Comparison of ENCODE assay signal across 17 cellular contexts in the genomic region with DNA sequence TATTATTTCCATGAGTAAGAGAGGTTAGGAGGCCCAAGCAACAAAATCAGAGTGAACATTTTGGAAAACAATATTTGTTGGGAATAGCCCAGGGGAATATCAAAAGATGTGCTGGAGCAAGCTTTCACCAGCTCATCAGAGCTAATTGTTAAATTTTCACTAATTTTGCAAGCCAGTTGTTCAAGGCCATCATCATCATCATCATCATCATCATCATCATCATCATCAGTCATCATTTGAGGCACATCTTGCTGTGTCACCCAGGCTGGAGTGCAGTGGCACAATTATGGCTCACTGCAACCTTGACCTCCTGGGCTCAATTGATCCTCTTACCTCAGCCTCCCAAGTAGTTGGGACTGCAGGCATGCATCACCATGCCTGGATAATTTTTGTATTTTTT.
DNase-seq lines count a peak whose midpoint lies in the region; ATAC-seq, FAIRE-seq and TF ChIP-seq lines count a peak whose summit lies in the region.
"Had no signal": no experiment of that assay in that cellular context is flagged by ENCODE, and none has a peak within 500 bp of the region (broad histone marks: within the 10 kb centered on the region; RNA-seq: fewer than 3 reads in every experiment).

No MANE protein-coding gene starts in this region.

- RAD21 ChIA-PET in GM12878 (lab: Charles Lee; ENCODE audit: unreplicated experiment): interaction anchor here (0.7 to 5.3 kb wide), 15 partner anchors 11 to 499 kb away, joined by 3 to 38 read pairs (median 8); no protein-coding TSS in a partner anchor

- H3K79me2 ChIP-seq in HepG2 (ENCODE audit: insufficient read depth, low read length) (no peaks in the 10 kb centered on the region), MM.1S (ENCODE audit: low read length) (no peaks in the 10 kb centered on the region), GM12878 (ENCODE audit: control insufficient read depth, insufficient read depth, low read length) (no peaks in the 10 kb centered on the region)

- H3K4me1 ChIP-seq in HepG2 (ENCODE audit: insufficient read depth, low read length): no peaks in the 10 kb centered on the region
- H3K4me1 ChIP-seq in right lobe of liver: peaks cover 0 to 6% (median 0%) of the 10 kb centered on the region in 4 donors
- H3K4me1 ChIP-seq in MM.1S (ENCODE audit: low read length): peaks cover 22% of the 10 kb centered on the region
- peaks cover 42% of the 10 kb centered on the region for H3K4me1 ChIP-seq in GM12878 (ENCODE audit: control insufficient read depth, insufficient read depth, low read length)
- no peaks in the 10 kb centered on the region for H3K4me1 ChIP-seq in right cardiac atrium (ENCODE audit: control insufficient read depth, insufficient read depth, low read length)
- H3K4me1 ChIP-seq: HAP-1 had no signal

- BruUV-seq in HepG2 (replicated peaks; lab: Mats Ljungman, UMichigan) (no TSS peak), GM12878 (replicated peaks; lab: Mats Ljungman, UMichigan) (no TSS peak)

- peaks cover 21% of the 10 kb centered on the region for H3K9me3 ChIP-seq in HepG2 (ENCODE audit: low read length)
- H3K9me3 ChIP-seq in right lobe of liver: no peaks in the 10 kb centered on the region
- H3K9me3 ChIP-seq in MM.1S (replicated peaks; ENCODE audit: insufficient read depth, low read length): no peaks in the 10 kb centered on the region
- H3K9me3 ChIP-seq in GM12878 (replicated peaks; ENCODE audit: control insufficient read depth, insufficient read depth, low read length): peaks cover 21% of the 10 kb centered on the region
- H3K9me3 ChIP-seq in right cardiac atrium (ENCODE audit: control insufficient read depth, low read length): no peaks in the 10 kb centered on the region
- H3K9me3 ChIP-seq: HAP-1 had no signal

- H3K36me3 ChIP-seq in HepG2 (replicated peaks in 1 of 2; ENCODE audit: control insufficient read depth in 1 of 2, insufficient read depth in 2 of 2, low read length in 2 of 2): no peaks in the 10 kb centered on the region
- H3K36me3 ChIP-seq in right lobe of liver: no peaks in the 10 kb centered on the region
- no peaks in the 10 kb centered on the region for H3K36me3 ChIP-seq in MM.1S (replicated peaks; ENCODE audit: insufficient read depth, low read length)
- no peaks in the 10 kb centered on the region for H3K36me3 ChIP-seq in GM12878 (ENCODE audit: control insufficient read depth in 2 of 2, insufficient read depth in 2 of 2, low read length in 1 of 2)
- H3K36me3 ChIP-seq: BLaER1 treated with 17β-estradiol and CSF1 and Interleukin-3, amounts not matched to agents 10 nM and 100 nM; HAP-1 had no signal

- no peaks in the 10 kb centered on the region for H3K9me2 ChIP-seq in MM.1S (replicated peaks; ENCODE audit: insufficient read depth, low read length)

- H3K27me3 ChIP-seq in HepG2 (ENCODE audit: control insufficient read depth in 1 of 2, insufficient read depth in 2 of 2, low read length in 2 of 2) (no peaks in the 10 kb centered on the region), right lobe of liver (no peaks in the 10 kb centered on the region), MM.1S (replicated peaks; ENCODE audit: insufficient read depth, low read length) (no peaks in the 10 kb centered on the region), GM12878 (replicated peaks in 1 of 2; ENCODE audit: control insufficient read depth in 2 of 2, insufficient read depth in 2 of 2, low read length in 1 of 2) (no peaks in the 10 kb centered on the region), right cardiac atrium (ENCODE audit: control insufficient read depth, insufficient read depth) (no peaks in the 10 kb centered on the region)
- H3K27me3 ChIP-seq: BLaER1 treated with 17β-estradiol and CSF1 and Interleukin-3, amounts not matched to agents 10 nM and 100 nM had no signal

- intact Hi-C loops in HepG2 (cut with micrococcal nuclease; ENCODE audit: unreplicated experiment): no loop called here
- intact Hi-C loops in right lobe of liver (cut with DNase I): no loop called here
- intact Hi-C loops in GM12878 (cut with micrococcal nuclease; ENCODE audit: unreplicated experiment): loop anchor here (2.0 to 5.0 kb wide), 8 partner anchors 37 to 406 kb away; a partner anchor contains a TSS
- intact Hi-C loops in right cardiac atrium (cut with DNase I): no loop called here

- CTCF ChIA-PET in HepG2 (lab: Yijun Ruan, JAX; ENCODE audit: low intra/inter-chr PET ratio, low total read pairs) (no interaction called here), GM12878 (lab: Yijun Ruan, JAX) (interaction anchor here (1.0 to 4.7 kb wide), 8 partner anchors 30 to 506 kb away, joined by 3 to 20 read pairs (median 4); no protein-coding TSS in a partner anchor)

- TF ChIP-seq EP300 in HepG2 (IDR thresholded peaks at IDR 0.05; ENCODE audit: low read depth in 2 of 2, low read length in 2 of 2) (no peak), HepG2 (CRISPR knock-in tag; IDR thresholded peaks at IDR 0.05; ENCODE audit: borderline replicate concordance) (no peak), GM12878 (IDR thresholded peaks at IDR 0.05; ENCODE audit: borderline replicate concordance in 1 of 2, control insufficient read depth in 1 of 2, low read depth in 2 of 2, low read length in 2 of 2) (no peak)

- H4K20me1 ChIP-seq in HepG2 (ENCODE audit: insufficient read depth, low read length): no peaks in the 10 kb centered on the region
- no peaks in the 10 kb centered on the region for H4K20me1 ChIP-seq in MM.1S (ENCODE audit: insufficient read depth, low read length)
- H4K20me1 ChIP-seq in GM12878 (ENCODE audit: control insufficient read depth, insufficient read depth): no peaks in the 10 kb centered on the region
- H4K20me1 ChIP-seq: BLaER1 treated with 17β-estradiol and CSF1 and Interleukin-3, amounts not matched to agents 10 nM and 100 nM had no signal

- ATAC-seq in HepG2: no peak
- no peak for ATAC-seq in right lobe of liver
- no peak for ATAC-seq in GM12878
- ATAC-seq in right cardiac atrium: no peak
- ATAC-seq in GM19463 (IDR thresholded peaks at IDR 0.05; ENCODE audit: unreplicated experiment): no peak
- ATAC-seq: CD8-positive, alpha-beta T cell; K562 had no signal

- in situ Hi-C loops in HepG2 (cut with HindIII; ENCODE audit: extremely low pct_ligation_motif_present, low pct_unique_long_range_greater_than_20kb): no loop called here
- in situ Hi-C loops in GM12878 (cut with MboI): loop anchor here (5.0 kb wide), 2 partner anchors 69 to 109 kb away; no protein-coding TSS in a partner anchor

- H3K9ac ChIP-seq in HepG2 (ENCODE audit: insufficient read depth, low read depth, low read length) (no peak overlapping the region), MM.1S (ENCODE audit: low read length) (no peak overlapping the region), GM12878 (ENCODE audit: control insufficient read depth, insufficient read depth, low read length) (peak overlapping the region; percentile 68)
- H3K9ac ChIP-seq: BLaER1 treated with 17β-estradiol and CSF1 and Interleukin-3, amounts not matched to agents 10 nM and 100 nM; GM23248 had no signal

- TF ChIP-seq POLR2A in HepG2 (IDR thresholded peaks at IDR 0.05; ENCODE audit: insufficient read depth in 1 of 2, low read depth in 2 of 2, low read length in 2 of 2): no peak
- TF ChIP-seq POLR2A in right lobe of liver (IDR thresholded peaks at IDR 0.05): no peak
- no peak for TF ChIP-seq POLR2A in GM12878 (IDR thresholded peaks at IDR 0.05; ENCODE audit: low read depth, low read length)

- no peak overlapping the region for H3K4me2 ChIP-seq in HepG2 (ENCODE audit: low read depth, low read length)
- peak overlapping the region; percentile 71 for H3K4me2 ChIP-seq in MM.1S (ENCODE audit: low read depth, low read length)
- peak overlapping the region; percentile 78; the same call in 1 of the 2 replicates for H3K4me2 ChIP-seq in GM12878 (ENCODE audit: control insufficient read depth, insufficient read depth)
- H3K4me2 ChIP-seq: BLaER1 treated with 17β-estradiol and CSF1 and Interleukin-3, amounts not matched to agents 10 nM and 100 nM had no signal

- POLR2A ChIA-PET in HepG2 (lab: Yijun Ruan, JAX) (no interaction called here), GM12878 (lab: Charles Lee) (interaction anchor here (0.8 kb wide), 1 partner anchor 68 kb away, joined by 5 read pairs; no protein-coding TSS in a partner anchor)

- SMC1A ChIA-PET in GM12878 (lab: Charles Lee; ENCODE audit: uncharacterized antibody, unreplicated experiment): interaction anchor here (1.0 to 5.6 kb wide), 16 partner anchors 11 to 504 kb away, joined by 3 to 55 read pairs (median 17); no protein-coding TSS in a partner anchor

- H2AFZ ChIP-seq in HepG2 (ENCODE audit: low read length) (no peak overlapping the region), MM.1S (ENCODE audit: low read length) (no peak overlapping the region), GM12878 (ENCODE audit: control insufficient read depth, low read depth, low read length) (no peak overlapping the region; the same call in 1 of the 2 replicates)
- H2AFZ ChIP-seq: GM23248 had no signal

- peaks cover 12% of the 10 kb centered on the region for H3F3A ChIP-seq in MM.1S (ENCODE audit: insufficient read depth, low read length)

- H3K27ac ChIP-seq in HepG2 (ENCODE audit: extremely low read length, insufficient read depth, low read length): no peak overlapping the region
- no peak overlapping the region for H3K27ac ChIP-seq in right lobe of liver
- no peak overlapping the region; the same call in 1 of the 2 replicates for H3K27ac ChIP-seq in MM.1S (ENCODE audit: low read length)
- H3K27ac ChIP-seq in GM12878 (ENCODE audit: control insufficient read depth, insufficient read depth): peak overlapping the region; percentile 97
- no peak overlapping the region for H3K27ac ChIP-seq in right cardiac atrium (ENCODE audit: low read length)
- H3K27ac ChIP-seq: BLaER1 treated with 17β-estradiol and CSF1 and Interleukin-3, amounts not matched to agents 10 nM and 100 nM; GM23248; HL-60 had no signal

- TF ChIP-seq CTCF in HepG2 (CRISPR knock-in tag; IDR thresholded peaks at IDR 0.05): no peak
- no peak for TF ChIP-seq CTCF in right lobe of liver (IDR thresholded peaks at IDR 0.05)
- no peak for TF ChIP-seq CTCF in MM.1S (IDR thresholded peaks at IDR 0.05; ENCODE audit: low read length)
- TF ChIP-seq CTCF in GM12878 (IDR thresholded peaks at IDR 0.05 in 2 of 3, conservative IDR thresholded peaks at IDR 0.05 in 1 of 3; ENCODE audit: control insufficient read depth in 2 of 3, extremely low read depth in 1 of 3, insufficient read depth in 1 of 3, low read depth in 3 of 3, low read length in 3 of 3): no peak

- no peak overlapping the region for H3K4me3 ChIP-seq in HepG2 (replicated peaks in 1 of 3; ENCODE audit: insufficient read depth in 1 of 3, low read depth in 2 of 3, low read length in 3 of 3)
- H3K4me3 ChIP-seq in right lobe of liver: no peak overlapping the region
- no peak overlapping the region for H3K4me3 ChIP-seq in MM.1S (ENCODE audit: low read length)
- no peak overlapping the region for H3K4me3 ChIP-seq in GM12878
- H3K4me3 ChIP-seq in right cardiac atrium (ENCODE audit: low read length): no peak overlapping the region
- H3K4me3 ChIP-seq: BLaER1 treated with 17β-estradiol and CSF1 and Interleukin-3, amounts not matched to agents 10 nM and 100 nM; GM23248; HAP-1; K562 had no signal

- FAIRE-seq in HepG2 (lab: Jason Lieb, UNC) (no peak), GM12878 (lab: Jason Lieb, UNC) (peak; percentile 52), frontal cortex (lab: Jason Lieb, UNC) (no peak)
- FAIRE-seq: K562 had no signal

- DNase-seq in HepG2 (ENCODE audit: low spot score): no peak
- no peak for DNase-seq in right lobe of liver
- DNase-seq in MM.1S: no peak
- DNase-seq in GM12878 (ENCODE audit: low read depth, low spot score): no peak
- DNase-seq in right cardiac atrium: no peak
- no peak for DNase-seq in frontal cortex (ENCODE audit: low spot score in 2 of 2)
- DNase-seq: Calu3; CD8-positive, alpha-beta T cell; DMS79 treated with DMSO at 0.1 percent for 48 hours; GF-D8; GM23248; IMR-90 had no signal

- no peak for TF ChIP-seq RAD21 in HepG2 (CRISPR knock-in tag; IDR thresholded peaks at IDR 0.05)
- no peak for TF ChIP-seq RAD21 in GM12878 (IDR thresholded peaks at IDR 0.05; ENCODE audit: insufficient read depth, low read depth, low read length)
